ENCODE assay signal across 1 cellular context in genomic region chr20:58678806-58679205, GRCh38.
TF ChIP-seq lines count a peak whose summit lies in the region.

No MANE protein-coding gene starts in this region.

TF ChIP-seq in WTC11, 78 proteins besides CTCF, POLR2A, EP300 and RAD21 (continued from another document):
- no peak for TF ChIP-seq AFF4 (CRISPR knock-in tag; IDR thresholded peaks at IDR 0.05; ENCODE audit: borderline replicate concordance)
- TF ChIP-seq ZNF232 (CRISPR knock-in tag; IDR thresholded peaks at IDR 0.05) = no peak
- TF ChIP-seq FOXJ3 (CRISPR knock-in tag; IDR thresholded peaks at IDR 0.05; ENCODE audit: borderline replicate concordance) = no peak
- no peak for TF ChIP-seq TCF7 (CRISPR knock-in tag; IDR thresholded peaks at IDR 0.05; ENCODE audit: low read depth)
- TF ChIP-seq ZNF416 (CRISPR knock-in tag; IDR thresholded peaks at IDR 0.05) = no peak
- TF ChIP-seq CBFB (CRISPR knock-in tag; IDR thresholded peaks at IDR 0.05; ENCODE audit: low read depth) = no peak
- TF ChIP-seq SP1 (CRISPR knock-in tag; conservative IDR thresholded peaks at IDR 0.05) = no peak
- TF ChIP-seq, protein P1, sequence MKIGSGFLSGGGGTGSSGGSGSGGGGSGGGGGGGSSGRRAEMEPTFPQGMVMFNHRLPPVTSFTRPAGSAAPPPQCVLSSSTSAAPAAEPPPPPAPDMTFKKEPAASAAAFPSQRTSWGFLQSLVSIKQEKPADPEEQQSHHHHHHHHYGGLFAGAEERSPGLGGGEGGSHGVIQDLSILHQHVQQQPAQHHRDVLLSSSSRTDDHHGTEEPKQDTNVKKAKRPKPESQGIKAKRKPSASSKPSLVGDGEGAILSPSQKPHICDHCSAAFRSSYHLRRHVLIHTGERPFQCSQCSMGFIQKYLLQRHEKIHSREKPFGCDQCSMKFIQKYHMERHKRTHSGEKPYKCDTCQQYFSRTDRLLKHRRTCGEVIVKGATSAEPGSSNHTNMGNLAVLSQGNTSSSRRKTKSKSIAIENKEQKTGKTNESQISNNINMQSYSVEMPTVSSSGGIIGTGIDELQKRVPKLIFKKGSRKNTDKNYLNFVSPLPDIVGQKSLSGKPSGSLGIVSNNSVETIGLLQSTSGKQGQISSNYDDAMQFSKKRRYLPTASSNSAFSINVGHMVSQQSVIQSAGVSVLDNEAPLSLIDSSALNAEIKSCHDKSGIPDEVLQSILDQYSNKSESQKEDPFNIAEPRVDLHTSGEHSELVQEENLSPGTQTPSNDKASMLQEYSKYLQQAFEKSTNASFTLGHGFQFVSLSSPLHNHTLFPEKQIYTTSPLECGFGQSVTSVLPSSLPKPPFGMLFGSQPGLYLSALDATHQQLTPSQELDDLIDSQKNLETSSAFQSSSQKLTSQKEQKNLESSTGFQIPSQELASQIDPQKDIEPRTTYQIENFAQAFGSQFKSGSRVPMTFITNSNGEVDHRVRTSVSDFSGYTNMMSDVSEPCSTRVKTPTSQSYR (CRISPR knock-in tag; IDR thresholded peaks at IDR 0.05) = no peak
- TF ChIP-seq TEAD4 (CRISPR knock-in tag; IDR thresholded peaks at IDR 0.05) = no peak
- no peak for TF ChIP-seq STAT6 (CRISPR knock-in tag; conservative IDR thresholded peaks at IDR 0.05; ENCODE audit: low read depth)
- TF ChIP-seq, protein P2, sequence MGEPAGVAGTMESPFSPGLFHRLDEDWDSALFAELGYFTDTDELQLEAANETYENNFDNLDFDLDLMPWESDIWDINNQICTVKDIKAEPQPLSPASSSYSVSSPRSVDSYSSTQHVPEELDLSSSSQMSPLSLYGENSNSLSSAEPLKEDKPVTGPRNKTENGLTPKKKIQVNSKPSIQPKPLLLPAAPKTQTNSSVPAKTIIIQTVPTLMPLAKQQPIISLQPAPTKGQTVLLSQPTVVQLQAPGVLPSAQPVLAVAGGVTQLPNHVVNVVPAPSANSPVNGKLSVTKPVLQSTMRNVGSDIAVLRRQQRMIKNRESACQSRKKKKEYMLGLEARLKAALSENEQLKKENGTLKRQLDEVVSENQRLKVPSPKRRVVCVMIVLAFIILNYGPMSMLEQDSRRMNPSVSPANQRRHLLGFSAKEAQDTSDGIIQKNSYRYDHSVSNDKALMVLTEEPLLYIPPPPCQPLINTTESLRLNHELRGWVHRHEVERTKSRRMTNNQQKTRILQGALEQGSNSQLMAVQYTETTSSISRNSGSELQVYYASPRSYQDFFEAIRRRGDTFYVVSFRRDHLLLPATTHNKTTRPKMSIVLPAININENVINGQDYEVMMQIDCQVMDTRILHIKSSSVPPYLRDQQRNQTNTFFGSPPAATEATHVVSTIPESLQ (CRISPR knock-in tag; IDR thresholded peaks at IDR 0.05) = no peak
- TF ChIP-seq, protein P3, sequence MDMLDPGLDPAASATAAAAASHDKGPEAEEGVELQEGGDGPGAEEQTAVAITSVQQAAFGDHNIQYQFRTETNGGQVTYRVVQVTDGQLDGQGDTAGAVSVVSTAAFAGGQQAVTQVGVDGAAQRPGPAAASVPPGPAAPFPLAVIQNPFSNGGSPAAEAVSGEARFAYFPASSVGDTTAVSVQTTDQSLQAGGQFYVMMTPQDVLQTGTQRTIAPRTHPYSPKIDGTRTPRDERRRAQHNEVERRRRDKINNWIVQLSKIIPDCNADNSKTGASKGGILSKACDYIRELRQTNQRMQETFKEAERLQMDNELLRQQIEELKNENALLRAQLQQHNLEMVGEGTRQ (CRISPR knock-in tag; IDR thresholded peaks at IDR 0.05) = no peak
- TF ChIP-seq TP53 (CRISPR knock-in tag; IDR thresholded peaks at IDR 0.05) = no peak
